ENCODE assay signal across 8 cellular contexts in genomic region chr6:17705428-17705777, GRCh38. TPM values are rescaled to one million over a fixed set of nuclear protein-coding genes. Genes with fewer than 3 reads are reported as not detected.
A peak's percentile ranks its signal among the peaks of the same experiment; 100 is the strongest.
DNase-seq lines count a peak whose midpoint lies in the region; ATAC-seq and TF ChIP-seq lines count a peak whose summit lies in the region.

No MANE protein-coding gene starts in this region.

- ATAC-seq in GM19463 (IDR thresholded peaks at IDR 0.05; ENCODE audit: unreplicated experiment) (peak; percentile 1), esophagus mucosa (no peak)

- H3K79me2 ChIP-seq in smooth muscle cell (ENCODE audit: low read depth): peaks cover 54% of the 10 kb centered on the region

- H3K27me3 ChIP-seq in smooth muscle cell (ENCODE audit: low read depth): no peaks in the 10 kb centered on the region

- peaks cover 1% of the 10 kb centered on the region for H3F3A ChIP-seq in smooth muscle cell (ENCODE audit: low read depth)

- peak overlapping the region; percentile 98 for H3K4me2 ChIP-seq in smooth muscle cell

- no peaks in the 10 kb centered on the region for H3K36me3 ChIP-seq in smooth muscle cell (ENCODE audit: low read depth)

- 0% methylated on average over 9 of the region's 10 CpGs for WGBS in smooth muscle cell (ENCODE audit: low lambda C conversion rate)

- H3K4me1 ChIP-seq in smooth muscle cell (ENCODE audit: low read depth): peaks cover 8% of the 10 kb centered on the region

- H3K4me3 ChIP-seq in iPS-18c (ENCODE audit: insufficient read depth, low read depth, low read length): peak overlapping the region; percentile 91
- H3K4me3 ChIP-seq in smooth muscle cell: peak overlapping the region; percentile 92

- H3K27ac ChIP-seq in smooth muscle cell (ENCODE audit: low read depth): peak overlapping the region; percentile 100

- peaks cover 45% of the 10 kb centered on the region for H4K20me1 ChIP-seq in smooth muscle cell (ENCODE audit: low read depth)

- H3K9me3 ChIP-seq in iPS-18c (ENCODE audit: control insufficient read depth, insufficient read depth, low read length): no peaks in the 10 kb centered on the region
- H3K9me3 ChIP-seq in smooth muscle cell (replicated peaks; ENCODE audit: low read depth): no peaks in the 10 kb centered on the region

- peak overlapping the region; percentile 99 for H3K9ac ChIP-seq in smooth muscle cell (ENCODE audit: low read depth)

- TF ChIP-seq CTCF in smooth muscle cell (IDR thresholded peaks at IDR 0.05; ENCODE audit: borderline replicate concordance, insufficient read depth, poor library complexity, severe bottlenecking): no peak

- peak; percentile 24 for DNase-seq in CD1c-positive myeloid dendritic cell (ENCODE audit: extremely low spot score)
- peak; percentile 28 for DNase-seq in NCI-H1105 treated with DMSO at 0.1 percent for 48 hours (lab: John Stamatoyannopoulos, UW)
- DNase-seq in astrocyte of the hippocampus (ENCODE audit: low read depth, low spot score): peak; percentile 81
- DNase-seq in smooth muscle cell (lab: John Stamatoyannopoulos, UW; ENCODE audit: unreplicated experiment): peak; percentile 31
- DNase-seq in NCI-H524 treated with DMSO at 0.1 percent for 48 hours (lab: John Stamatoyannopoulos, UW): no peak

- H2AFZ ChIP-seq in smooth muscle cell (ENCODE audit: low read depth): no peak overlapping the region

RNA-seq across cellular contexts. Expression of gene NUP153, which starts 1.3 kb away (rescaled TPM):
- total RNA-seq in smooth muscle cell (36.7 and 39.4 TPM in 2 replicates), esophagus mucosa (30.2 TPM)
- polyA plus RNA-seq in smooth muscle cell: 8.1 and 9.7 TPM in 2 replicates
